In the genomic region with DNA sequence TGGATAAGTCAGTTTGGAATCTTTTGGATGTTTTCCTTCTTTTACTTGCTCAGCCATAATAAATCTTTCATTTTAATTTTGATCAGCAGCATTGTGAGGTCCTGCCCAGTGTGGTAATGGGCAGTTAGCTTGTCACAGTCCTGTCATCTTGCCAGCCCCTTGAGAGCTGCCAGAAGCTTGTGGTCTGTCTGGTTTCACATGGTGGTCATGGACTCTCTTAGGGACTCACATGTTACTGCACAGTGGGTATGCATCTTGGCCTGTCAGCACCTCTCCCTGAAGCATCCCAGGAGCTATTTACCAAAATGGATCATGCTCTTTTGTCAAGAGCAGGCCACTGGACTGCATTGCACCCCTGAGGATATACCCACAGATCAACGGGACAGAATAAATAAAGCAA, we compare ENCODE assay signal across 1 cellular context.
TF ChIP-seq lines count a peak whose summit lies in the region.

No MANE protein-coding gene starts in this region.

TF ChIP-seq in GM12878, 131 proteins besides CTCF, POLR2A, EP300 and RAD21 (continued from another document):
- TF ChIP-seq, protein P1, sequence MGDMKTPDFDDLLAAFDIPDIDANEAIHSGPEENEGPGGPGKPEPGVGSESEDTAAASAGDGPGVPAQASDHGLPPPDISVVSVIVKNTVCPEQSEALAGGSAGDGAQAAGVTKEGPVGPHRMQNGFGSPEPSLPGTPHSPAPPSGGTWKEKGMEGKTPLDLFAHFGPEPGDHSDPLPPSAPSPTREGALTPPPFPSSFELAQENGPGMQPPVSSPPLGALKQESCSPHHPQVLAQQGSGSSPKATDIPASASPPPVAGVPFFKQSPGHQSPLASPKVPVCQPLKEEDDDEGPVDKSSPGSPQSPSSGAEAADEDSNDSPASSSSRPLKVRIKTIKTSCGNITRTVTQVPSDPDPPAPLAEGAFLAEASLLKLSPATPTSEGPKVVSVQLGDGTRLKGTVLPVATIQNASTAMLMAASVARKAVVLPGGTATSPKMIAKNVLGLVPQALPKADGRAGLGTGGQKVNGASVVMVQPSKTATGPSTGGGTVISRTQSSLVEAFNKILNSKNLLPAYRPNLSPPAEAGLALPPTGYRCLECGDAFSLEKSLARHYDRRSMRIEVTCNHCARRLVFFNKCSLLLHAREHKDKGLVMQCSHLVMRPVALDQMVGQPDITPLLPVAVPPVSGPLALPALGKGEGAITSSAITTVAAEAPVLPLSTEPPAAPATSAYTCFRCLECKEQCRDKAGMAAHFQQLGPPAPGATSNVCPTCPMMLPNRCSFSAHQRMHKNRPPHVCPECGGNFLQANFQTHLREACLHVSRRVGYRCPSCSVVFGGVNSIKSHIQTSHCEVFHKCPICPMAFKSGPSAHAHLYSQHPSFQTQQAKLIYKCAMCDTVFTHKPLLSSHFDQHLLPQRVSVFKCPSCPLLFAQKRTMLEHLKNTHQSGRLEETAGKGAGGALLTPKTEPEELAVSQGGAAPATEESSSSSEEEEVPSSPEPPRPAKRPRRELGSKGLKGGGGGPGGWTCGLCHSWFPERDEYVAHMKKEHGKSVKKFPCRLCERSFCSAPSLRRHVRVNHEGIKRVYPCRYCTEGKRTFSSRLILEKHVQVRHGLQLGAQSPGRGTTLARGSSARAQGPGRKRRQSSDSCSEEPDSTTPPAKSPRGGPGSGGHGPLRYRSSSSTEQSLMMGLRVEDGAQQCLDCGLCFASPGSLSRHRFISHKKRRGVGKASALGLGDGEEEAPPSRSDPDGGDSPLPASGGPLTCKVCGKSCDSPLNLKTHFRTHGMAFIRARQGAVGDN (IDR thresholded peaks at IDR 0.05), result 0 out of 2 replicates have a peak, but pooled peaks have one; percentile 39
- TF ChIP-seq MEF2B (IDR thresholded peaks at IDR 0.05; ENCODE audit: partially characterized antibody, poor library complexity, severe bottlenecking) (no peak), CREM (IDR thresholded peaks at IDR 0.05; ENCODE audit: low read depth) (0 out of 2 replicates have a peak, but pooled peaks have one; percentile 27)
